14 cellular contexts compared by ENCODE assay signal in the genomic region with DNA sequence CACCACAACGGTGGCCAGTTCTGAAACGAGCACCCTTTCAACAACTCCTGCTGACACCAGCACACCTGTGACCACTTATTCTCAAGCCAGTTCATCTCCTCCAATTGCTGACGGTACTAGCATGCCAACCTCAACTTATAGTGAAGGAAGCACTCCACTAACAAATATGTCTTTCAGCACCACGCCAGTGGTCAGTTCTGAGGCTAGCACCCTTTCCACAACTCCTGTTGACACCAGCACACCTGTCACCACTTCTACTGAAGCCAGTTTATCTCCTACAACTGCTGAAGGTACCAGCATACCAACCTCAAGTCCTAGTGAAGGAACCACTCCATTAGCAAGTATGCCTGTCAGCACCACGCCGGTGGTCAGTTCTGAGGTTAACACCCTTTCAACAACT. TPM values are rescaled to one million over a fixed set of nuclear protein-coding genes. Genes with fewer than 3 reads are reported as not detected.
"Had no signal": no experiment of that assay in that cellular context is flagged by ENCODE, and none has a peak within 500 bp of the region (broad histone marks: within the 10 kb centered on the region; RNA-seq: fewer than 3 reads in every experiment).

No MANE protein-coding gene starts in this region.

RNA-seq across cellular contexts. Expression of a gene that starts 21.4 kb away (rescaled TPM):
- total RNA-seq: activated B cell treated with CpG ODN at 0.5 μM for 24 hours; activated CD4-positive, alpha-beta memory T cell treated with anti-CD3 and anti-CD28 coated beads for 36 hours; activated CD4-positive, alpha-beta memory T cell treated with anti-CD3 and anti-CD28 coated beads, Interleukin-2, amount 10 ng/mL, durations not matched to agents 7 days and 5 days; activated CD4-positive, alpha-beta T cell treated with anti-CD3 and anti-CD28 coated beads for 36 hours; activated CD4-positive, alpha-beta T cell treated with anti-CD3 and anti-CD28 coated beads, Interleukin-2, amount 10 ng/mL, durations not matched to agents 24 days and 14 days; activated CD4-positive, alpha-beta T cell treated with anti-CD3 and anti-CD28 coated beads, Interleukin-2, amount 10 ng/mL, durations not matched to agents 7 days and 5 days; activated CD8-positive, alpha-beta memory T cell treated with anti-CD3 and anti-CD28 coated beads for 36 hours; activated CD8-positive, alpha-beta memory T cell treated with anti-CD3 and anti-CD28 coated beads, Interleukin-2, amount 10 ng/mL, durations not matched to agents 7 days and 5 days; activated CD8-positive, alpha-beta T cell treated with anti-CD3 and anti-CD28 coated beads for 36 hours; activated CD8-positive, alpha-beta T cell treated with anti-CD3 and anti-CD28 coated beads, Interleukin-2, amount 10 ng/mL, durations not matched to agents 7 days and 5 days; T-helper 1 cell treated with Interleukin-12 subunit alpha and Interleukin-12 subunit beta and Interleukin-4 antibody, amounts not matched to agents 30 ng/mL and 1 ng/mL, for 36 hours; T-helper 17 cell; T-helper 2 cell treated with Interferon-gamma antibody and Interleukin-4, amounts not matched to agents 100 ng/mL and 5 ng/mL, for 36 hours; WTC11 had no signal
